19 cellular contexts compared by ENCODE assay signal in genomic region chr6:88666906-88667305, GRCh38.
A peak's percentile ranks its signal among the peaks of the same experiment; 100 is the strongest.
DNase-seq lines count a peak whose midpoint lies in the region; ATAC-seq and TF ChIP-seq lines count a peak whose summit lies in the region.
"Had no signal": no experiment of that assay in that cellular context is flagged by ENCODE, and none has a peak within 500 bp of the region (broad histone marks: within the 10 kb centered on the region; RNA-seq: fewer than 3 reads in every experiment).

No MANE protein-coding gene starts in this region.

- ATAC-seq in upper lobe of left lung (ENCODE audit: low FRiP score in 2 of 2), result no peak
- ATAC-seq: HCT116, K562 had no signal

- H3K4me3 ChIP-seq in NT2/D1 (ENCODE audit: insufficient read length, low read depth) (no peak overlapping the region), upper lobe of left lung (no peak overlapping the region)
- H3K4me3 ChIP-seq: K562 had no signal

- H3K4me1 ChIP-seq in NT2/D1 (ENCODE audit: insufficient read depth, insufficient read length), result peaks cover 3% of the 10 kb centered on the region
- no peaks in the 10 kb centered on the region for H3K4me1 ChIP-seq in upper lobe of left lung
- H3K4me1 ChIP-seq: Caco-2 had no signal

- no peak overlapping the region for H3K27ac ChIP-seq in upper lobe of left lung
- H3K27ac ChIP-seq: C4-2B had no signal

- H3K27me3 ChIP-seq in NT2/D1 (ENCODE audit: insufficient read depth, insufficient read length) (no peaks in the 10 kb centered on the region), upper lobe of left lung (no peaks in the 10 kb centered on the region)

- no peak for TF ChIP-seq EP300 in upper lobe of left lung (IDR thresholded peaks at IDR 0.05)

- WGBS in upper lobe of left lung, 2 donors, result 96 to 98% methylated on average over 5 of the region's 5 CpGs

- TF ChIP-seq POLR2A in upper lobe of left lung (IDR thresholded peaks at IDR 0.05), result no peak

- H3K36me3 ChIP-seq in NT2/D1 (ENCODE audit: insufficient read depth, insufficient read length, low read length) (no peaks in the 10 kb centered on the region), upper lobe of left lung (no peaks in the 10 kb centered on the region)

- H3K9ac ChIP-seq in NT2/D1 (ENCODE audit: insufficient read length, low read depth), result no peak overlapping the region

- peaks cover 16% of the 10 kb centered on the region for H3K9me3 ChIP-seq in NT2/D1 (ENCODE audit: insufficient read depth, low read length)
- H3K9me3 ChIP-seq in upper lobe of left lung, result peaks cover 9 to 37% (median 30%) of the 10 kb centered on the region in 4 donors

- DNase-seq in ELF-1 (ENCODE audit: low read depth, low spot score) (peak; percentile 42), NT2/D1 (ENCODE audit: low read depth, low spot score) (peak; percentile 5), iPS-NIHi7 (ENCODE audit: extremely low spot score) (peak; percentile 23), upper lobe of left lung (no peak), SHP77 (lab: John Stamatoyannopoulos, UW) (no peak), GF-D8 (lab: John Stamatoyannopoulos, UW) (no peak), NCI-H82 treated with DMSO at 0.1 percent for 48 hours (lab: John Stamatoyannopoulos, UW; ENCODE audit: unreplicated experiment) (no peak)
- DNase-seq: ACHN; Caco-2; CD4-positive, alpha-beta T cell; DMS153; DMS79; GOT3; H7; HFFc6; IMR-90 had no signal

- TF ChIP-seq CTCF in upper lobe of left lung (IDR thresholded peaks at IDR 0.05), result no peak

Comparison
In these comparisons a context has a peak if more than half of its experiments do, and no peak if none do; other contexts are left out.
1. DNase-seq: peak in ELF-1 (single experiment), NT2/D1 (single experiment) and iPS-NIHi7 (single experiment); none in upper lobe of left lung (0 of 2), SHP77 (0 of 2), GF-D8 (single experiment) and NCI-H82 treated with DMSO at 0.1 percent for 48 hours (single experiment).